In the genomic region with DNA sequence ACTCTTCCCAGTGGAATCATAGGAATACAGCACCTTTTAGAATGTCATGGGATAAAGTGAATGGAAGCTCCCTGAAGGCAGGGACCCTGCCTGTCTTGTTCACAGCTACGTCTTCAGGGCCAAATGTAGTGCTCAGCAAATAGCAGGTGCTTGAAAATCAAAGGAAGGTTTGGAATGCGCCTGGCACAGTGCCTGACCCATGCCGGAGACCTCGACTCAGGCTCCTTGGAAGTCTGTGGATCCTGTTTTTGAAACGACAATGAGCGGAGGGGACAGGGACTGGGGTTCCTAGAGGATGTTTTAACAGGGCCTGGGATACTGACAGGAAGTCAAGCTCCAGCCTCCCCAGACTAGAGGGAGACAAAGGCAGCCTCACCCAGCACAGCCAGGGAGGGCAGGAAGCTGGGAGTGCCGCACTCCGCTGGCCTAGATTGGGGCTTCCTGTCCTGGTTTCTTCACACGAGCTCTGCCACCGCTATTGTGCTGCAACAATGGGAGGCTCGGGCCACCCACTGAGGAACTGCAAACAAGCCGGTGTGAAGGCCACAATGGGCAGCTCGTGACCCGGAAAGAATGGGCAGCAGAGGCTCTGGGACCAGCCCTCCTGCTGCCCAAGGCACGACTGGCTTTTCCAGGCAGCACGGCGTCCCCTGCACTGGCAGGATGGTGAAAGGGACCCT, we compare ENCODE assay signal across 8 cellular contexts.
A peak's percentile ranks its signal among the peaks of the same experiment; 100 is the strongest.
DNase-seq lines count a peak whose midpoint lies in the region; ATAC-seq and TF ChIP-seq lines count a peak whose summit lies in the region.

No MANE protein-coding gene starts in this region.

- no peaks in the 10 kb centered on the region for H3K36me3 Mint-ChIP-seq in progenitor cell of endocrine pancreas (ENCODE audit: insufficient read depth)

- peaks cover 4% of the 10 kb centered on the region for H3K9me3 Mint-ChIP-seq in progenitor cell of endocrine pancreas (ENCODE audit: low read depth)

- TF ChIP-seq CTCF in Peyer's patch (IDR thresholded peaks at IDR 0.05) (no peak), body of pancreas (IDR thresholded peaks at IDR 0.05) (no peak), lower lobe of right lung (IDR thresholded peaks at IDR 0.05) (peak; percentile 10), prostate gland (IDR thresholded peaks at IDR 0.05) (no peak), hepatocyte (IDR thresholded peaks at IDR 0.05; ENCODE audit: poor library complexity) (no peak), progenitor cell of endocrine pancreas (IDR thresholded peaks at IDR 0.05; ENCODE audit: unreplicated experiment) (no peak)

- H3K4me3 Mint-ChIP-seq in progenitor cell of endocrine pancreas (ENCODE audit: low read depth) = no peak overlapping the region

- intact Hi-C loops in body of pancreas (cut with DNase I) (no loop called here), lower lobe of right lung (cut with DNase I) (no loop called here), prostate gland (cut with DNase I) (no loop called here)

- in situ Hi-C loops in HAP-1 (cut with MboI; ENCODE audit: low sequenced_read_pairs) = no loop called here

- H3K27me3 Mint-ChIP-seq in progenitor cell of endocrine pancreas = peaks cover 15% of the 10 kb centered on the region

- ATAC-seq in body of pancreas (peak; percentile 25), lower lobe of right lung (peak; percentile 86 to 87)

- no peaks in the 10 kb centered on the region for H3K79me2 ChIP-seq in hepatocyte

- no peak overlapping the region for H2AFZ ChIP-seq in hepatocyte

- H3K27me3 ChIP-seq in HAP-1 (ENCODE audit: low read depth) = no peaks in the 10 kb centered on the region
- H3K27me3 ChIP-seq in Peyer's patch = no peaks in the 10 kb centered on the region
- H3K27me3 ChIP-seq in body of pancreas = no peaks in the 10 kb centered on the region
- no peaks in the 10 kb centered on the region for H3K27me3 ChIP-seq in lower lobe of right lung (ENCODE audit: low read depth)
- H3K27me3 ChIP-seq in prostate gland (replicated peaks; ENCODE audit: insufficient read depth) = no peaks in the 10 kb centered on the region
- H3K27me3 ChIP-seq in hepatocyte = no peaks in the 10 kb centered on the region

- H4K20me1 ChIP-seq in hepatocyte (ENCODE audit: insufficient read depth, poor library complexity, severe bottlenecking) = no peaks in the 10 kb centered on the region

- WGBS in body of pancreas, 2 donors = 59 to 86% methylated on average over 6 to 17 of the region's 17 CpGs
- 48% methylated on average over 15 of the region's 17 CpGs for WGBS in prostate gland
- 54% methylated on average over 17 of the region's 17 CpGs for WGBS in hepatocyte (ENCODE audit: low lambda C conversion rate, missing lambda C conversion rate)

- H3K27ac ChIP-seq in Peyer's patch = peak overlapping the region; percentile 43 to 83 (median 60)
- H3K27ac ChIP-seq in body of pancreas = peak overlapping the region in 1 of 4 donors; percentile 43
- peak overlapping the region; percentile 79 for H3K27ac ChIP-seq in lower lobe of right lung
- no peak overlapping the region for H3K27ac ChIP-seq in prostate gland
- no peak overlapping the region for H3K27ac ChIP-seq in hepatocyte

- TF ChIP-seq POLR2A in Peyer's patch (IDR thresholded peaks at IDR 0.05) (no peak), body of pancreas (IDR thresholded peaks at IDR 0.05) (no peak), prostate gland (IDR thresholded peaks at IDR 0.05) (no peak)

- H3K4me3 ChIP-seq in HAP-1 (no peak overlapping the region), Peyer's patch (peak overlapping the region in 1 of 4 donors; percentile 15), body of pancreas (no peak overlapping the region), lower lobe of right lung (no peak overlapping the region), prostate gland (no peak overlapping the region), hepatocyte (no peak overlapping the region)

- H3K9me2 ChIP-seq in hepatocyte (replicated peaks; ENCODE audit: insufficient read depth) = no peaks in the 10 kb centered on the region

- H3K4me1 ChIP-seq in HAP-1 (peaks cover 10% of the 10 kb centered on the region), Peyer's patch (peaks cover 0 to 43% (median 15%) of the 10 kb centered on the region in 4 donors), body of pancreas (peaks cover 9% of the 10 kb centered on the region), lower lobe of right lung (peaks cover 53% of the 10 kb centered on the region), prostate gland (replicated peaks) (no peaks in the 10 kb centered on the region), hepatocyte (ENCODE audit: insufficient read depth) (no peaks in the 10 kb centered on the region)

- peaks cover 3% of the 10 kb centered on the region for H3K4me1 Mint-ChIP-seq in progenitor cell of endocrine pancreas (ENCODE audit: low read depth)

- no peak overlapping the region for H3K27ac Mint-ChIP-seq in progenitor cell of endocrine pancreas

- H3K36me3 ChIP-seq in HAP-1 (replicated peaks) = no peaks in the 10 kb centered on the region
- H3K36me3 ChIP-seq in Peyer's patch = no peaks in the 10 kb centered on the region
- H3K36me3 ChIP-seq in body of pancreas (replicated peaks in 1 of 2; ENCODE audit: insufficient read depth in 1 of 2, low read depth in 2 of 2) = no peaks in the 10 kb centered on the region
- H3K36me3 ChIP-seq in lower lobe of right lung = peaks cover 4% of the 10 kb centered on the region
- no peaks in the 10 kb centered on the region for H3K36me3 ChIP-seq in prostate gland
- no peaks in the 10 kb centered on the region for H3K36me3 ChIP-seq in hepatocyte (replicated peaks; ENCODE audit: insufficient read depth, low read depth)

- peaks cover 3% of the 10 kb centered on the region; the same call in 1 of the 2 replicates for H3K9me3 ChIP-seq in HAP-1
- H3K9me3 ChIP-seq in Peyer's patch = peaks cover 0 to 3% (median 0%) of the 10 kb centered on the region in 4 donors
- H3K9me3 ChIP-seq in body of pancreas = no peaks in the 10 kb centered on the region
- H3K9me3 ChIP-seq in lower lobe of right lung = peaks cover 6% of the 10 kb centered on the region
- no peaks in the 10 kb centered on the region for H3K9me3 ChIP-seq in prostate gland
- H3K9me3 ChIP-seq in hepatocyte (ENCODE audit: low read depth) = no peaks in the 10 kb centered on the region

- peak; percentile 8 to 61 for DNase-seq in HAP-1 (ENCODE audit: low spot score in 2 of 2)
- DNase-seq in Peyer's patch = peak in 2 of 3 donors; percentile 75 to 80
- DNase-seq in body of pancreas = peak in 2 of 4 donors; percentile 25 to 53
- DNase-seq in lower lobe of right lung = peak; percentile 82
- no peak for DNase-seq in prostate gland (ENCODE audit: low spot score)
- DNase-seq in NCI-H2029 treated with DMSO at 0.1 percent for 48 hours (lab: John Stamatoyannopoulos, UW) = no peak
- DNase-seq in hepatocyte (ENCODE audit: low spot score) = no peak
- no peak for DNase-seq in progenitor cell of endocrine pancreas (ENCODE audit: low spot score, unreplicated experiment)

- H3K4me2 ChIP-seq in hepatocyte = no peak overlapping the region

Comparison
In these comparisons a context has a peak if more than half of its experiments do, and no peak if none do; other contexts are left out.
1. DNase-seq: peak in HAP-1 (2 of 2), Peyer's patch (2 of 3) and lower lobe of right lung (single experiment); none in prostate gland (single experiment), NCI-H2029 treated with DMSO at 0.1 percent for 48 hours (single experiment), hepatocyte (single experiment) and progenitor cell of endocrine pancreas (single experiment).
2. H3K27ac ChIP-seq: peak in Peyer's patch (4 of 4) and lower lobe of right lung (single experiment); none in prostate gland (0 of 2) and hepatocyte (single experiment).